In the genomic region with DNA sequence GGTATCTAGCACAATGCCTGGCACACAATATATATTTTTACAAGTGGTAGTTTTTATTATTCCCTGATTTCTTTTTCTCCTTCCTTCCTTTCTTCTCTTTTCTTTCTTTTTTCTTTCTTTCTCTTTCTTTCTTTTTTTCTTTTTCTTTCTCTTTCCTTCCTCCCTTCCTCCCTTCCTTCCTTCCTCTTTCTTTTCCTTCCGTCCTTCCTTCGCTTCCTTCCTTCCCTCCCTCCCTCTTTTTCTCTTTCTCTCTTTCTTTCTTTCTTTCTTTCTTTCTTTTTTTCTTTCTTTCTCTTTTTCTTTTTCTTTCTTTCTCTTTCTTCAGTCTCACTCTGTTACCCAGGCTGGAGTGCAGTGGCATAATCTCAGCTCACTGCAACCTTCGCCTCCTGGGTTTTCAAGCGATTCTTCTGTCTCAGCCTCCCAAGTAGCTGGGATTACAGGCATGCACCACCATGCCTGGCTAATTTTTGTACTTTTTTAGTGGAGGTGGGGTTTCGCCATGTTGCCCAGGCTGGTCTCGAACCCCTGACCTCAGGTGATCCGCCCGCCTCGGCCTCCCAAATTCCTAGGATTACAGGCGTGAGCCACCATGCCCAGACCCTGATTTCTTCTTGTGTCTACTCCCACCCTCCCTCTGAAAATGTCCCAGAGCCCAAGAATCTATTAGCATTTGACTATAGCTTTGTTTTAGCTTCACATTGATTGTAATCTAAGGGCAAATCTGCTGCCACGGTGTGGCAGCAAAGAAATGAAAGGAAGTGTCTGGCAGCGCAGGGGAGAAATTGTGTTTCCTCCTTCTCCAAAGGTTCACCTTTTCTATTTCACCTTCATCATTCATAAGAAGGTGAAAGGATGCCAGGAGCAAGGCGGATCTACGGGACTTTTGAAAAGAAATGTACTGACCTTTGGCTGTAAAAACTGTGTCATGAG, we compare ENCODE assay signal across 8 cellular contexts. TPM values are rescaled to one million over a fixed set of nuclear protein-coding genes. Genes with fewer than 3 reads are reported as not detected.
DNase-seq lines count a peak whose midpoint lies in the region; ATAC-seq and TF ChIP-seq lines count a peak whose summit lies in the region.

No MANE protein-coding gene starts in this region.

- H3K27ac Mint-ChIP-seq in activated B cell treated with CpG ODN at 0.5 μM for 24 hours: peak overlapping the region; percentile 69
- H3K27ac Mint-ChIP-seq in neural crest cell (ENCODE audit: unreplicated experiment): peak overlapping the region; percentile 91
- H3K27ac Mint-ChIP-seq in activated CD8-positive, alpha-beta memory T cell treated with anti-CD3 and anti-CD28 coated beads, Interleukin-2, amount 10 ng/mL, durations not matched to agents 7 days and 5 days: no peak overlapping the region

- in situ Hi-C loops in GM13977 (cut with MboI; ENCODE audit: low pct_unique_long_range_greater_than_20kb, low sequenced_read_pairs, unreplicated experiment): no loop called here

- no peak for DNase-seq in GM13977 (ENCODE audit: low spot score)
- DNase-seq in activated B cell treated with CpG ODN at 0.5 μM for 24 hours: no peak
- DNase-seq in neural crest cell (ENCODE audit: low read depth, low spot score): no peak
- no peak for DNase-seq in GM03348 (ENCODE audit: low spot score)
- DNase-seq in activated CD4-positive, alpha-beta T cell treated with anti-CD3 and anti-CD28 coated beads for 4 hours: no peak
- no peak for DNase-seq in RPMI8226
- DNase-seq in activated CD8-positive, alpha-beta memory T cell treated with anti-CD3 and anti-CD28 coated beads, Interleukin-2, amount 10 ng/mL, durations not matched to agents 7 days and 5 days: no peak

- peak overlapping the region; percentile 77 for H3K4me3 Mint-ChIP-seq in activated B cell treated with CpG ODN at 0.5 μM for 24 hours
- no peak overlapping the region for H3K4me3 Mint-ChIP-seq in neural crest cell
- no peak overlapping the region for H3K4me3 Mint-ChIP-seq in activated CD8-positive, alpha-beta memory T cell treated with anti-CD3 and anti-CD28 coated beads, Interleukin-2, amount 10 ng/mL, durations not matched to agents 7 days and 5 days

- H3K9me3 Mint-ChIP-seq in activated B cell treated with CpG ODN at 0.5 μM for 24 hours: no peaks in the 10 kb centered on the region
- no peaks in the 10 kb centered on the region for H3K9me3 Mint-ChIP-seq in neural crest cell
- no peaks in the 10 kb centered on the region for H3K9me3 Mint-ChIP-seq in activated CD8-positive, alpha-beta memory T cell treated with anti-CD3 and anti-CD28 coated beads, Interleukin-2, amount 10 ng/mL, durations not matched to agents 7 days and 5 days (ENCODE audit: low read depth)

- TF ChIP-seq CTCF in GM13977 (IDR thresholded peaks at IDR 0.05; ENCODE audit: extremely low read depth, insufficient read depth, missing control alignments) (peak; percentile 12), activated B cell treated with CpG ODN at 0.5 μM for 24 hours (IDR thresholded peaks at IDR 0.05) (no peak), neural crest cell (conservative IDR thresholded peaks at IDR 0.05) (no peak)

- POLR2A ChIA-PET in activated B cell treated with CpG ODN at 0.5 μM for 24 hours (lab: Charles Lee): interaction anchor here (1.3 kb wide), 1 partner anchor 20 kb away, joined by 9 read pairs; the partner anchor contains the start of gene ABCB10

- CTCF ChIA-PET in activated B cell treated with CpG ODN at 0.5 μM for 24 hours (lab: Charles Lee): interaction anchor here (1.1 to 1.3 kb wide), 2 partner anchors 17 to 20 kb away, joined by 3 to 7 read pairs; partner anchors contain the start of gene ABCB10
- CTCF ChIA-PET in activated CD8-positive, alpha-beta memory T cell treated with anti-CD3 and anti-CD28 coated beads, Interleukin-2, amount 10 ng/mL, durations not matched to agents 7 days and 5 days (lab: Charles Lee): no interaction called here

- H3K27me3 Mint-ChIP-seq in activated B cell treated with CpG ODN at 0.5 μM for 24 hours: no peaks in the 10 kb centered on the region
- H3K27me3 Mint-ChIP-seq in neural crest cell (ENCODE audit: low read depth): no peaks in the 10 kb centered on the region
- peaks cover 10% of the 10 kb centered on the region for H3K27me3 Mint-ChIP-seq in activated CD8-positive, alpha-beta memory T cell treated with anti-CD3 and anti-CD28 coated beads, Interleukin-2, amount 10 ng/mL, durations not matched to agents 7 days and 5 days

- H3K36me3 Mint-ChIP-seq in activated B cell treated with CpG ODN at 0.5 μM for 24 hours (ENCODE audit: low read depth) (no peaks in the 10 kb centered on the region), neural crest cell (ENCODE audit: low read depth) (no peaks in the 10 kb centered on the region)
- H3K36me3 Mint-ChIP-seq in activated CD8-positive, alpha-beta memory T cell treated with anti-CD3 and anti-CD28 coated beads, Interleukin-2, amount 10 ng/mL, durations not matched to agents 7 days and 5 days: no peaks in the 10 kb centered on the region

- intact Hi-C loops in activated B cell treated with CpG ODN at 0.5 μM for 24 hours (cut with micrococcal nuclease): loop anchor here (1.0 kb wide), 2 partner anchors 19 to 48 kb away; partner anchors contain the start of genes TAF5L and URB2

- ATAC-seq in HG02763 (IDR thresholded peaks at IDR 0.05; ENCODE audit: unreplicated experiment): peak; percentile 22
- ATAC-seq in activated B cell treated with CpG ODN at 0.5 μM for 24 hours (ENCODE audit: low read depth): peak; percentile 34
- no peak for ATAC-seq in activated CD8-positive, alpha-beta memory T cell treated with anti-CD3 and anti-CD28 coated beads, Interleukin-2, amount 10 ng/mL, durations not matched to agents 7 days and 5 days

- H3K4me1 Mint-ChIP-seq in activated B cell treated with CpG ODN at 0.5 μM for 24 hours: peaks cover 13% of the 10 kb centered on the region
- peaks cover 18% of the 10 kb centered on the region for H3K4me1 Mint-ChIP-seq in neural crest cell
- peaks cover 4% of the 10 kb centered on the region for H3K4me1 Mint-ChIP-seq in activated CD8-positive, alpha-beta memory T cell treated with anti-CD3 and anti-CD28 coated beads, Interleukin-2, amount 10 ng/mL, durations not matched to agents 7 days and 5 days

RNA-seq across cellular contexts. Expression of gene ABCB10, which starts 19.9 kb away (rescaled TPM):
- total RNA-seq in activated B cell treated with CpG ODN at 0.5 μM for 24 hours (11.7 and 14.5 TPM in 2 replicates), neural crest cell (24.0 and 25.2 TPM in 2 replicates)
- 10 to 100 TPM; 35.0 to 39.8 TPM for total RNA-seq in activated CD8-positive, alpha-beta memory T cell treated with anti-CD3 and anti-CD28 coated beads, Interleukin-2, amount 10 ng/mL, durations not matched to agents 7 days and 5 days

RNA-seq across cellular contexts. Expression of gene TAF5L, which starts 47.5 kb away (rescaled TPM):
- 22.0 and 24.4 TPM in 2 replicates for total RNA-seq in activated B cell treated with CpG ODN at 0.5 μM for 24 hours
- 29.4 and 29.7 TPM in 2 replicates for total RNA-seq in neural crest cell
- total RNA-seq in activated CD8-positive, alpha-beta memory T cell treated with anti-CD3 and anti-CD28 coated beads, Interleukin-2, amount 10 ng/mL, durations not matched to agents 7 days and 5 days: 10 to 100 TPM; 24.9 to 29.7 TPM

RNA-seq across cellular contexts. Expression of gene URB2, which starts 47.6 kb away (rescaled TPM):
- total RNA-seq in activated B cell treated with CpG ODN at 0.5 μM for 24 hours (17.4 and 21.8 TPM in 2 replicates), neural crest cell (25.9 and 27.1 TPM in 2 replicates)
- total RNA-seq in activated CD8-positive, alpha-beta memory T cell treated with anti-CD3 and anti-CD28 coated beads, Interleukin-2, amount 10 ng/mL, durations not matched to agents 7 days and 5 days: 10 to 100 TPM; 13.5 to 18.7 TPM
